In the genomic region with DNA sequence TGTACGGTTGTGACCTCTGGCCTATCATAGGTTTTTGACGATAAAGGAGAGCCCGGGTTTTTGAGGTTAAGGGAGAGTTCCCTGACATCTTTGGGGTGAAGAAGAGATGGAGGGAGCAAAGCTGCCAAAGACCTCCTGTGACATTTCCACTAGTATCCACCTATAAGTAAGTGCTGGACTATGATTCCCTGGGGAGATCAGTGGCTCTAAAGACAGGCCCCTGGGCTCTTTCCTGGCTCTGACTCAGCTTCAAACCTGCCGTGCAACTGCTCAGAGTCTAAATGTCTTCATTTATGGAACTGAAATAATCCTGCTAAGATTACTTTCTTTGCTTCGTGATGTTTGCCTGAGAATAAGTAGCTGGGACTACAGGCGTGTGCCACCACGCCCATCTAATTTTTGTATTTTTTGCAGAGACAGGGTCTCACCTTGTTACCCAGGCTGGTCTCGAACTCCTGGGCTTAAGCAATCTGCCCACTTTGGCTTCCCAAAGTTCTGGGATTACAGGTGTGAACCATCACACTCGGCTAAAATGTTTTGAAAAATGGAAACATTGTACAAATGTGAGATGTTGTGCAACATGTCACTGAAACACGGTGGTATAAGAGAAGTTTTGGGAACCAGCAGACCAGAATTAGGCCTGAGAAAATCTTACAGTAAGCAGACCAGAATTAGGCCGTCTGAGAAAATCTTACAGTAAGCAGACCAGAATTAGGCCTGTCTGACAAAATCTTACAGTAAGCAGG, we compare ENCODE assay signal across 9 cellular contexts. TPM values are rescaled to one million over a fixed set of nuclear protein-coding genes. Genes with fewer than 3 reads are reported as not detected.
DNase-seq lines count a peak whose midpoint lies in the region; ATAC-seq, FAIRE-seq and TF ChIP-seq lines count a peak whose summit lies in the region.
"Had no signal": no experiment of that assay in that cellular context is flagged by ENCODE, and none has a peak within 500 bp of the region (broad histone marks: within the 10 kb centered on the region; RNA-seq: fewer than 3 reads in every experiment).

No MANE protein-coding gene starts in this region.

- peak overlapping the region; percentile 81; the same call in 1 of the 2 replicates for H3K9ac ChIP-seq in iPS-20b (ENCODE audit: low read depth, low read length)

- ATAC-seq in heart right ventricle (no peak), left cardiac atrium (no peak), activated B cell treated with CpG ODN at 0.5 μM for 24 hours (ENCODE audit: low read depth) (no peak)

- POLR2A ChIA-PET in activated B cell treated with CpG ODN at 0.5 μM for 24 hours (lab: Charles Lee): interaction anchor here (2.6 to 4.2 kb wide), 3 partner anchors 54 to 77 kb away, joined by 13 to 32 read pairs (median 29); a partner anchor contains a TSS

- in situ Hi-C loops in transverse colon (cut with MboI; ENCODE audit: low pct_ligation_motif_present in 1 of 4, low pct_unique_long_range_greater_than_20kb in 1 of 4, low sequenced_read_pairs in 3 of 4): no loop called here

- TF ChIP-seq CTCF in heart right ventricle (IDR thresholded peaks at IDR 0.05) (no peak), activated B cell treated with CpG ODN at 0.5 μM for 24 hours (IDR thresholded peaks at IDR 0.05) (no peak), transverse colon (IDR thresholded peaks at IDR 0.05) (no peak), D721Med (IDR thresholded peaks at IDR 0.05; ENCODE audit: insufficient read depth, missing control alignments) (no peak)

- WGBS in heart right ventricle, 2 donors: 82 to 83% methylated on average over 11 of the region's 11 CpGs
- WGBS in transverse colon (ENCODE audit: low coverage in 1 of 2), 2 donors: 61 to 73% methylated on average over 6 to 11 of the region's 11 CpGs

- H3K9me3 Mint-ChIP-seq in activated B cell treated with CpG ODN at 0.5 μM for 24 hours: no peaks in the 10 kb centered on the region

- H3K36me3 Mint-ChIP-seq in activated B cell treated with CpG ODN at 0.5 μM for 24 hours (ENCODE audit: low read depth): peaks cover 8% of the 10 kb centered on the region

- H3K4me3 ChIP-seq in heart right ventricle (peak overlapping the region in 2 of 10 donors; percentile 87 to 92), iPS-20b (ENCODE audit: low read length) (peak overlapping the region; percentile 90; the same call in 1 of the 2 replicates), transverse colon (no peak overlapping the region)

- no peaks in the 10 kb centered on the region for H3K27me3 Mint-ChIP-seq in activated B cell treated with CpG ODN at 0.5 μM for 24 hours

- H3K27me3 ChIP-seq in heart right ventricle: no peaks in the 10 kb centered on the region
- peaks cover 32% of the 10 kb centered on the region for H3K27me3 ChIP-seq in iPS-20b (ENCODE audit: insufficient read depth, low read length)
- H3K27me3 ChIP-seq in transverse colon: no peaks in the 10 kb centered on the region

- H3K4me1 Mint-ChIP-seq in activated B cell treated with CpG ODN at 0.5 μM for 24 hours: peaks cover 25% of the 10 kb centered on the region

- H3K4me3 Mint-ChIP-seq in activated B cell treated with CpG ODN at 0.5 μM for 24 hours: peak overlapping the region; percentile 83

- H3K36me3 ChIP-seq in heart right ventricle: no peaks in the 10 kb centered on the region
- no peaks in the 10 kb centered on the region for H3K36me3 ChIP-seq in iPS-20b (ENCODE audit: insufficient read depth, low read depth, low read length)
- H3K36me3 ChIP-seq in transverse colon: no peaks in the 10 kb centered on the region

- H3K27ac Mint-ChIP-seq in activated B cell treated with CpG ODN at 0.5 μM for 24 hours: peak overlapping the region; percentile 86

- TF ChIP-seq EP300 in transverse colon (IDR thresholded peaks at IDR 0.05; ENCODE audit: low read depth): no peak

- peak overlapping the region in 9 of 10 donors; percentile 66 to 93 (median 81) for H3K27ac ChIP-seq in heart right ventricle
- H3K27ac ChIP-seq in iPS-20b (ENCODE audit: low read length): no peak overlapping the region
- H3K27ac ChIP-seq in transverse colon: peak overlapping the region; percentile 91 to 94 (median 92)

- H3K9me3 ChIP-seq in heart right ventricle (no peaks in the 10 kb centered on the region), iPS-20b (ENCODE audit: insufficient read depth, low read depth, low read length) (no peaks in the 10 kb centered on the region), transverse colon (no peaks in the 10 kb centered on the region)

- TF ChIP-seq POLR2A in transverse colon (IDR thresholded peaks at IDR 0.05): no peak

- H3K4me1 ChIP-seq in heart right ventricle (peaks cover 0 to 36% (median 17%) of the 10 kb centered on the region in 9 donors), iPS-20b (ENCODE audit: insufficient read depth, low read length) (peaks cover 4% of the 10 kb centered on the region; the same call in 1 of the 2 replicates), transverse colon (peaks cover 0 to 59% (median 21%) of the 10 kb centered on the region in 4 donors)

- intact Hi-C loops in heart right ventricle (cut with DNase I) (loop anchor here in 4 of 10 donors (5.0 kb wide), 3 partner anchors 37 to 78 kb away; a partner anchor contains a TSS), left cardiac atrium (cut with DNase I) (loop anchor here in 1 of 2 donors (5.0 kb wide), 1 partner anchor 58 kb away; no protein-coding TSS in a partner anchor), activated B cell treated with CpG ODN at 0.5 μM for 24 hours (cut with micrococcal nuclease) (loop anchor here (1.0 to 5.0 kb wide), 2 partner anchors 8 to 637 kb away; a partner anchor contains a TSS), transverse colon (cut with DNase I; ENCODE audit: low total_unique reads) (loop anchor here (10.0 kb wide), 1 partner anchor 1464 kb away; no protein-coding TSS in a partner anchor)

- CTCF ChIA-PET in activated B cell treated with CpG ODN at 0.5 μM for 24 hours (lab: Charles Lee): no interaction called here

- DNase-seq in heart right ventricle: no peak
- DNase-seq in left cardiac atrium: no peak
- no peak for DNase-seq in activated B cell treated with CpG ODN at 0.5 μM for 24 hours
- peak; percentile 34 for DNase-seq in transverse colon
- DNase-seq in D721Med (ENCODE audit: insufficient read length, low spot score): no peak
- no peak for DNase-seq in GOT3 (lab: John Stamatoyannopoulos, UW)
- no peak for DNase-seq in DMS79 (lab: John Stamatoyannopoulos, UW)
- DNase-seq: DMS153 had no signal

- FAIRE-seq in D721Med (lab: Jason Lieb, UNC): no peak

RNA-seq across cellular contexts. Expression of a gene that starts 1.2 kb away (rescaled TPM):
- total RNA-seq in heart right ventricle (1 to 10 TPM; 1.5 to 6.3 (median 3.0) TPM), left cardiac atrium (1 to 10 TPM; 3.0 to 3.9 TPM), activated B cell treated with CpG ODN at 0.5 μM for 24 hours (6.8 and 8.0 TPM in 2 replicates), transverse colon (100 to 1,000 TPM in 3 of 4 donors, 10 to 100 TPM in 1; 27.1 to 250 (median 159) TPM)
- 1 to 10 TPM; 1.0 to 2.4 TPM for polyA plus RNA-seq in heart right ventricle

RNA-seq across cellular contexts. Expression of a gene that starts 59.4 kb away (rescaled TPM):
- 1 to 10 TPM; 3.3 to 7.6 (median 5.8) TPM for total RNA-seq in heart right ventricle
- 10 to 100 TPM in 1 of 2 donors, 1 to 10 TPM in 1; 3.9 to 14.3 TPM for polyA plus RNA-seq in heart right ventricle
- total RNA-seq in left cardiac atrium: 1 to 10 TPM; 7.3 to 7.9 TPM
- total RNA-seq in activated B cell treated with CpG ODN at 0.5 μM for 24 hours: 15.8 and 23.2 TPM in 2 replicates
- total RNA-seq in transverse colon: 10 to 100 TPM; 17.1 to 28.4 (median 19.5) TPM
